1 cellular context compared by ENCODE assay signal in genomic region chr12:45966486-45966885, GRCh38.
TF ChIP-seq lines count a peak whose summit lies in the region.

No MANE protein-coding gene starts in this region.

TF ChIP-seq in GM23338, 12 proteins besides CTCF, POLR2A, EP300 and RAD21 (continued from another document):
- TF ChIP-seq ZNF462 (CRISPR knock-in tag; IDR thresholded peaks at IDR 0.05) = no peak
TF ChIP-seq in GM23338: peak in this region for 0.
